ENCODE assay signal across 1 cellular context in genomic region chr9:88378317-88378716, GRCh38.
TF ChIP-seq lines count a peak whose summit lies in the region.

No MANE protein-coding gene starts in this region.

TF ChIP-seq in SK-N-SH, 30 proteins besides CTCF, POLR2A, EP300 and RAD21 (continued from another document):
- TF ChIP-seq USF1 (IDR thresholded peaks at IDR 0.05; ENCODE audit: borderline replicate concordance, low read depth) (no peak), SMC3 (IDR thresholded peaks at IDR 0.05; ENCODE audit: low read depth, low read length) (no peak), POLR2AphosphoS5 (IDR thresholded peaks at IDR 0.05; ENCODE audit: low read depth, low read length) (no peak), ELF1 (IDR thresholded peaks at IDR 0.05) (no peak), NRF1 (IDR thresholded peaks at IDR 0.05; ENCODE audit: low read depth, low read length) (no peak), RCOR1 (IDR thresholded peaks at IDR 0.05; ENCODE audit: low read length) (no peak), MXI1 (IDR thresholded peaks at IDR 0.05; ENCODE audit: low read depth, low read length) (no peak), RXRA (IDR thresholded peaks at IDR 0.05; ENCODE audit: borderline replicate concordance, low read depth) (no peak), TAF1 (IDR thresholded peaks at IDR 0.05; ENCODE audit: borderline replicate concordance, low read depth, low read length) (no peak), FOSL2 (IDR thresholded peaks at IDR 0.05; ENCODE audit: borderline replicate concordance, low read depth) (no peak), FOXM1 (IDR thresholded peaks at IDR 0.05; ENCODE audit: low read depth) (no peak), MEF2A (IDR thresholded peaks at IDR 0.05; ENCODE audit: borderline replicate concordance, low read depth) (no peak), EZH2phosphoT487 (IDR thresholded peaks at IDR 0.05; ENCODE audit: borderline replicate concordance, low read depth) (no peak)
